Comparison of ENCODE assay signal across 9 cellular contexts in genomic region chr10:79159141-79159619, GRCh38.
A peak's percentile ranks its signal among the peaks of the same experiment; 100 is the strongest.
DNase-seq lines count a peak whose midpoint lies in the region; ATAC-seq and TF ChIP-seq lines count a peak whose summit lies in the region.
"Had no signal": no experiment of that assay in that cellular context is flagged by ENCODE, and none has a peak within 500 bp of the region (broad histone marks: within the 10 kb centered on the region; RNA-seq: fewer than 3 reads in every experiment).

No MANE protein-coding gene starts in this region.

- intact Hi-C loops in IMR-90 (cut with micrococcal nuclease) (loop anchor here (2.0 kb wide), 1 partner anchor 20 kb away; no protein-coding TSS in a partner anchor), tibial artery (cut with DNase I; ENCODE audit: low total_unique reads) (loop anchor here (5.0 to 10.0 kb wide), 3 partner anchors 86 to 187 kb away; no protein-coding TSS in a partner anchor)

- CTCF ChIA-PET in IMR-90 (lab: Yijun Ruan, JAX), result interaction anchor here (1.1 kb wide), 2 partner anchors 36 to 39 kb away, joined by 3 to 4 read pairs; no protein-coding TSS in a partner anchor

- H2BK12ac ChIP-seq in mesenchymal stem cell (ENCODE audit: low read length in 2 of 2), result peak overlapping the region; percentile 86 to 98

- H2AK5ac ChIP-seq in IMR-90 (ENCODE audit: low read depth, low read length) (peak overlapping the region; percentile 97), mesenchymal stem cell (ENCODE audit: low read length, severe bottlenecking) (peak overlapping the region; percentile 94)

- H4K91ac ChIP-seq in IMR-90 (ENCODE audit: insufficient read depth, low read depth, low read length) (peak overlapping the region; percentile 98), mesenchymal stem cell (ENCODE audit: low read length) (peak overlapping the region; percentile 77)

- H3K56ac ChIP-seq in IMR-90 (ENCODE audit: extremely low read depth, insufficient read depth, low read length), result peak overlapping the region; percentile 95

- POLR2A ChIA-PET in IMR-90 (lab: Charles Lee; ENCODE audit: unreplicated experiment), result no interaction called here

- H3K27me3 ChIP-seq in IMR-90 (ENCODE audit: control insufficient read depth, insufficient read depth, low read length) (no peaks in the 10 kb centered on the region), mesenchymal stem cell (ENCODE audit: control insufficient read depth in 1 of 2, insufficient read depth in 1 of 2, low read length in 2 of 2) (no peaks in the 10 kb centered on the region), tibial artery (no peaks in the 10 kb centered on the region)

- 23% methylated on average over 4 of the region's 17 CpGs; no CpG with 5 or more reads in 1 of the 2 experiments for WGBS in IMR-90 (ENCODE audit: extremely low coverage in 2 of 2, insufficient read length in 1 of 2), 2 experiments
- WGBS in mesenchymal stem cell, result 11% methylated on average over 17 of the region's 17 CpGs

- peak overlapping the region; percentile 97 for H4K8ac ChIP-seq in IMR-90 (ENCODE audit: low read depth in 2 of 2, low read length in 2 of 2)
- peak overlapping the region; percentile 97 for H4K8ac ChIP-seq in mesenchymal stem cell (ENCODE audit: low read length)

- H3K9ac ChIP-seq in IMR-90 (ENCODE audit: low read depth, low read length) (peak overlapping the region; percentile 67), mesenchymal stem cell (ENCODE audit: low read length) (peak overlapping the region; percentile 81)

- H3K4me2 ChIP-seq in IMR-90 (ENCODE audit: low read depth, low read length), result peak overlapping the region; percentile 32
- peak overlapping the region; percentile 10 for H3K4me2 ChIP-seq in mesenchymal stem cell (ENCODE audit: low read length, poor library complexity, severe bottlenecking)

- H3K36me3 ChIP-seq in IMR-90 (ENCODE audit: control insufficient read depth, insufficient read depth, low read length) (peaks cover 30% of the 10 kb centered on the region), mesenchymal stem cell (ENCODE audit: control insufficient read depth in 1 of 2, insufficient read depth in 2 of 2, low read depth in 1 of 2, low read length in 2 of 2) (peaks cover 33 to 67% of the 10 kb centered on the region in 2 experiments), tibial artery (peaks cover 0 to 20% (median 0%) of the 10 kb centered on the region in 3 donors)

- H4K20me1 ChIP-seq in IMR-90 (ENCODE audit: insufficient read depth, low read length), result peaks cover 34% of the 10 kb centered on the region

- H2BK20ac ChIP-seq in IMR-90 (ENCODE audit: low read depth, low read length), result peak overlapping the region; percentile 95

- TF ChIP-seq CTCF in IMR-90 (conservative IDR thresholded peaks at IDR 0.05; ENCODE audit: low read depth, low read length), result no peak
- no peak for TF ChIP-seq CTCF in tibial artery (IDR thresholded peaks at IDR 0.05)

- peak overlapping the region; percentile 99 for H3K23ac ChIP-seq in IMR-90 (ENCODE audit: low read depth, low read length)
- peak overlapping the region in 1 of 2 experiments; percentile 75 for H3K23ac ChIP-seq in mesenchymal stem cell (ENCODE audit: low read length in 2 of 2)

- in situ Hi-C loops in IMR-90 (cut with MboI; ENCODE audit: low sequenced_read_pairs), result no loop called here

- H2AFZ ChIP-seq in IMR-90 (replicated peaks; ENCODE audit: low read length, poor library complexity), result peak overlapping the region; percentile 81
- H2AFZ ChIP-seq in mesenchymal stem cell (ENCODE audit: low read depth, low read length), result no peak overlapping the region

- peak overlapping the region; percentile 98 for H2AK9ac ChIP-seq in IMR-90 (replicated peaks; ENCODE audit: low read depth, low read length, poor library complexity)

- H4K5ac ChIP-seq in IMR-90 (ENCODE audit: low read depth, low read length), result peak overlapping the region; percentile 78

- H3K4me1 ChIP-seq in IMR-90 (ENCODE audit: control insufficient read depth, insufficient read depth, low read length) (peaks cover 74% of the 10 kb centered on the region), mesenchymal stem cell (ENCODE audit: control insufficient read depth, insufficient read depth, low read depth, low read length) (peaks cover 84% of the 10 kb centered on the region), tibial artery (peaks cover 15 to 96% (median 83%) of the 10 kb centered on the region in 4 donors)

- TF ChIP-seq POLR2A in IMR-90 (IDR thresholded peaks at IDR 0.05; ENCODE audit: low read depth, low read length), result peak; percentile 27; the same call in 1 of the 2 replicates

- peaks cover 50% of the 10 kb centered on the region for H3K9me1 ChIP-seq in IMR-90 (ENCODE audit: insufficient read depth, low read length)

- H2BK15ac ChIP-seq in IMR-90 (ENCODE audit: low read depth, low read length), result peak overlapping the region; percentile 82
- H2BK15ac ChIP-seq in mesenchymal stem cell (ENCODE audit: low read depth, poor library complexity, severe bottlenecking), result peak overlapping the region; percentile 97

- peak; percentile 68 for ATAC-seq in IMR-90 (ENCODE audit: low read depth)
- ATAC-seq in activated CD4-positive, CD25-positive, alpha-beta regulatory T cell treated with anti-CD3 and anti-CD28 coated beads, Interleukin-2, amount 50 U/mL, for 24 hours, result no peak
- no peak for ATAC-seq in GM21381 (IDR thresholded peaks at IDR 0.05; ENCODE audit: unreplicated experiment)
- ATAC-seq: activated T-helper 17 cell treated with anti-CD3 and anti-CD28 coated beads, Interleukin-2, amount 50 U/mL, for 72 hours had no signal

- H3K14ac ChIP-seq in IMR-90 (replicated peaks; ENCODE audit: low read depth, low read length), result peak overlapping the region; percentile 99
- H3K14ac ChIP-seq in mesenchymal stem cell (ENCODE audit: low read length in 2 of 2), result peak overlapping the region in 1 of 2 experiments; percentile 98

- no TSS peak for BruUV-seq in IMR-90 (replicated peaks; lab: Mats Ljungman, UMichigan)

- H3K4me3 ChIP-seq in IMR-90 (ENCODE audit: insufficient read depth, low read depth, low read length), result no peak overlapping the region
- peak overlapping the region in 1 of 2 experiments; percentile 56 for H3K4me3 ChIP-seq in mesenchymal stem cell (ENCODE audit: insufficient read depth in 1 of 2, low read depth in 1 of 2, low read length in 2 of 2)
- H3K4me3 ChIP-seq in tibial artery, result peak overlapping the region in 1 of 2 donors; percentile 0

- peak overlapping the region; percentile 93 for H3K27ac ChIP-seq in IMR-90 (ENCODE audit: insufficient read depth, low read length)
- peak overlapping the region; percentile 96 for H3K27ac ChIP-seq in mesenchymal stem cell (ENCODE audit: low read length, poor library complexity, severe bottlenecking)
- H3K27ac ChIP-seq in tibial artery, result peak overlapping the region; percentile 79 to 80

- TF ChIP-seq RAD21 in IMR-90 (IDR thresholded peaks at IDR 0.05; ENCODE audit: low read length), result peak; percentile 24

- H3K79me1 ChIP-seq in IMR-90 (ENCODE audit: low read depth in 1 of 2, low read length in 2 of 2) (peaks cover 62 to 95% of the 10 kb centered on the region in 2 experiments), mesenchymal stem cell (replicated peaks; ENCODE audit: low read length, poor library complexity, severe bottlenecking) (peaks cover 27% of the 10 kb centered on the region)

- H3K18ac ChIP-seq in IMR-90 (ENCODE audit: low read depth, low read length) (peak overlapping the region; percentile 80), mesenchymal stem cell (ENCODE audit: low read depth in 1 of 2, low read length in 2 of 2) (peak overlapping the region; percentile 89 to 100)

- DNase-seq in IMR-90 (peak; percentile 83), dermis microvascular lymphatic vessel endothelial cell (ENCODE audit: low read depth in 2 of 2) (peak; percentile 81 to 91), mesenchymal stem cell (peak; percentile 95), tibial artery (peak; percentile 78 to 85), NCI-H2227 treated with DMSO at 0.1 percent for 48 hours (lab: John Stamatoyannopoulos, UW) (no peak), activated T-cell treated with anti-CD3 and anti-CD28 coated beads for 4 hours (no peak)

- H2BK120ac ChIP-seq in IMR-90 (ENCODE audit: low read depth, low read length) (peak overlapping the region; percentile 99), mesenchymal stem cell (ENCODE audit: low read depth, low read length) (peak overlapping the region; percentile 95)

- H3K9me3 ChIP-seq in IMR-90 (ENCODE audit: control insufficient read depth, insufficient read depth, low read length) (no peaks in the 10 kb centered on the region), mesenchymal stem cell (ENCODE audit: control insufficient read depth, low read length) (no peaks in the 10 kb centered on the region), tibial artery (no peaks in the 10 kb centered on the region)

- dilution Hi-C loops in IMR-90 (cut with HindIII; ENCODE audit: low sequenced_read_pairs, unreplicated experiment), result no loop called here

- peak overlapping the region; percentile 100 for H3K4ac ChIP-seq in IMR-90 (ENCODE audit: low read depth, low read length)
- H3K4ac ChIP-seq in mesenchymal stem cell (ENCODE audit: low read depth in 1 of 2, low read length in 2 of 2), result peak overlapping the region; percentile 67 to 99

- H2BK5ac ChIP-seq in IMR-90 (ENCODE audit: low read depth, low read length, poor library complexity, severe bottlenecking) (peak overlapping the region; percentile 99), mesenchymal stem cell (ENCODE audit: low read depth, low read length, poor library complexity, severe bottlenecking) (peak overlapping the region; percentile 69)

TF ChIP-seq in IMR-90, 13 proteins besides CTCF, POLR2A, EP300 and RAD21 (continues in another document):
- TF ChIP-seq NFE2L2 (IDR thresholded peaks at IDR 0.05; ENCODE audit: low read depth, low read length) (no peak), SMC3 (IDR thresholded peaks at IDR 0.05; ENCODE audit: low read depth, low read length) (0 out of 2 replicates have a peak, but pooled peaks have one; percentile 21), CHD1 (IDR thresholded peaks at IDR 0.05; ENCODE audit: low read depth, low read length) (no peak), RCOR1 (IDR thresholded peaks at IDR 0.05; ENCODE audit: insufficient replicate concordance, low read length) (peak; percentile 74)
- TF ChIP-seq, protein P1, sequence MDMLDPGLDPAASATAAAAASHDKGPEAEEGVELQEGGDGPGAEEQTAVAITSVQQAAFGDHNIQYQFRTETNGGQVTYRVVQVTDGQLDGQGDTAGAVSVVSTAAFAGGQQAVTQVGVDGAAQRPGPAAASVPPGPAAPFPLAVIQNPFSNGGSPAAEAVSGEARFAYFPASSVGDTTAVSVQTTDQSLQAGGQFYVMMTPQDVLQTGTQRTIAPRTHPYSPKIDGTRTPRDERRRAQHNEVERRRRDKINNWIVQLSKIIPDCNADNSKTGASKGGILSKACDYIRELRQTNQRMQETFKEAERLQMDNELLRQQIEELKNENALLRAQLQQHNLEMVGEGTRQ (IDR thresholded peaks at IDR 0.05; ENCODE audit: low read depth, low read length), result peak; percentile 1; the same call in 1 of the 2 replicates

Comparison
In these comparisons a context has a peak if more than half of its experiments do, and no peak if none do; other contexts are left out.
1. DNase-seq: peak in IMR-90 (single experiment), dermis microvascular lymphatic vessel endothelial cell (2 of 2), mesenchymal stem cell (single experiment) and tibial artery (2 of 2); none in NCI-H2227 treated with DMSO at 0.1 percent for 48 hours (single experiment) and activated T-cell treated with anti-CD3 and anti-CD28 coated beads for 4 hours (single experiment).
2. Peak in every context shown above with its lines, with median percentiles within 50 percentile points of each other: H3K27ac ChIP-seq.